1 cellular context compared by ENCODE assay signal in genomic region chr15:39622660-39623549, GRCh38.
TF ChIP-seq lines count a peak whose summit lies in the region.

No MANE protein-coding gene starts in this region.

TF ChIP-seq in SK-N-SH, 30 proteins besides CTCF, POLR2A, EP300 and RAD21 (continued from another document):
- no peak for TF ChIP-seq ZBTB33 (IDR thresholded peaks at IDR 0.05; ENCODE audit: borderline replicate concordance, low read depth)
- TF ChIP-seq TCF12 (IDR thresholded peaks at IDR 0.05): no peak
- no peak for TF ChIP-seq PBX3 (IDR thresholded peaks at IDR 0.05)
- no peak for TF ChIP-seq NRF1 (IDR thresholded peaks at IDR 0.05; ENCODE audit: low read depth, low read length)
- no peak for TF ChIP-seq POLR2AphosphoS5 (IDR thresholded peaks at IDR 0.05; ENCODE audit: low read depth, low read length)
- no peak for TF ChIP-seq RXRA (IDR thresholded peaks at IDR 0.05; ENCODE audit: borderline replicate concordance, low read depth)
- no peak for TF ChIP-seq TEAD4 (IDR thresholded peaks at IDR 0.05; ENCODE audit: borderline replicate concordance, insufficient read depth)
TF ChIP-seq in SK-N-SH: peak in this region for 0.
